In the genomic region with DNA sequence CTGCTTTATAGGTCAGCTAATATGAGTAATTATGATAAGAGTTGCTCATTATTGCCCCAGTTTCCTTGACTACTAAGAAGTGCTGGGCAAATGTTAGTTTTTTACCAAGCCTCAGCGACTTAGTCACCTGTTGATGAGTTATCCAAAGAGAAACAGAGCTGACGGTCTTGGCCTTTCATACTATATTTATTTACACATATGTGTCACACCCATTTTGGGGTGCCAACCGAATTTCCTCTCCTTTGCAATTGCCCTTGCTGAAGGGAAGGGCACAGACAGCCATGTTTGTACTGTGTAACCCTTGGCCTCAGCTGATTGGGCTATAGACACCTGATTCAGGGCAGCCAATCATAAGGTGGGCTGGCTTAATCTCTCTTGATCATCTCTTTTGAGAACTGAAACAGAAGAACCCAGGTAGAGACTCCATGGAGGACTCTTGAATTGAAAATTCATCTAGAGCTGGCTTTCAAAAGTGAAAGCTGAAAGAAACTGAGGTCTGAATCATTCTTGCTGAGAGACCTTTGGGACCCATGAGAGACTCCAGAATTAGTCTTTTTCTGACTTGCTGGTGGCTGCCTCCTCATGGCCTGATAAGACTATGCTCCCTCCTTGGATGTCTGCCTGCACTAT, we compare ENCODE assay signal across 9 cellular contexts.
A peak's percentile ranks its signal among the peaks of the same experiment; 100 is the strongest.
DNase-seq lines count a peak whose midpoint lies in the region; ATAC-seq, FAIRE-seq and TF ChIP-seq lines count a peak whose summit lies in the region.
"Had no signal": no experiment of that assay in that cellular context is flagged by ENCODE, and none has a peak within 500 bp of the region (broad histone marks: within the 10 kb centered on the region; RNA-seq: fewer than 3 reads in every experiment).

No MANE protein-coding gene starts in this region.

- H3K79me2 ChIP-seq in HCT116 (ENCODE audit: insufficient read depth, low read length), result no peaks in the 10 kb centered on the region

- RAD21 ChIA-PET in HCT116 (lab: Charles Lee; ENCODE audit: low non-redundant PET in 1 of 2, low total read pairs in 2 of 2, uncharacterized antibody in 2 of 2, unreplicated experiment in 2 of 2), result no interaction called here

- H3K4me3 ChIP-seq in HCT116 (replicated peaks in 1 of 2; ENCODE audit: low read depth in 1 of 2, low read length in 2 of 2), result no peak overlapping the region

- no TSS peak for BruUV-seq in HCT116 (replicated peaks; lab: Mats Ljungman, UMichigan)

- FAIRE-seq in GM12891 (lab: Jason Lieb, UNC), result peak; percentile 87

- DNase-seq in GM12891 (ENCODE audit: insufficient read length, low spot score), result no peak
- no peak for DNase-seq in HCT116 (ENCODE audit: low read depth, low spot score)
- peak; percentile 35 for DNase-seq in OCI-M1 (lab: John Stamatoyannopoulos, UW)
- peak; percentile 44 to 71 for DNase-seq in left colon
- no peak for DNase-seq in midbrain (lab: John Stamatoyannopoulos, UW)
- DNase-seq in inferior parietal cortex (ENCODE audit: extremely low spot score), result no peak
- DNase-seq in SIG-M5 (lab: John Stamatoyannopoulos, UW), result no peak
- DNase-seq in NOMO-1 treated with dmso at 0.1 percent for 144 hours (lab: John Stamatoyannopoulos, UW; ENCODE audit: unreplicated experiment), result no peak

- no peak; the same call in 1 of the 2 replicates for ATAC-seq in HCT116
- peak; percentile 93 for ATAC-seq in left colon
- ATAC-seq: SK-N-SH treated with all-trans-retinoic acid at 6 μM for 48 hours had no signal

- H3K36me3 ChIP-seq in HCT116 (ENCODE audit: control insufficient read depth in 1 of 2, insufficient read depth in 2 of 2, low read length in 2 of 2), result no peaks in the 10 kb centered on the region

- H4K20me1 ChIP-seq in HCT116 (ENCODE audit: insufficient read depth), result no peaks in the 10 kb centered on the region

- no peak overlapping the region for H3K9ac ChIP-seq in HCT116 (ENCODE audit: low read length)

- no peak for TF ChIP-seq POLR2A in GM12891 (IDR thresholded peaks at IDR 0.05; ENCODE audit: low read depth, low read length)
- no peak for TF ChIP-seq POLR2A in HCT116 (IDR thresholded peaks at IDR 0.05; ENCODE audit: borderline replicate concordance, extremely low read depth, insufficient read depth, insufficient read length)

- intact Hi-C loops in HCT116 (cut with micrococcal nuclease) (no loop called here), left colon (cut with DNase I, micrococcal nuclease) (loop anchor here in 1 of 2 donors (10.0 kb wide), 1 partner anchor 114 kb away; the partner anchor contains the start of gene RPS6KA3)

- no peaks in the 10 kb centered on the region for H3K9me2 ChIP-seq in HCT116 (ENCODE audit: insufficient read depth)

- CTCF ChIA-PET in HCT116 (lab: Charles Lee), result no interaction called here

- POLR2A ChIA-PET in HCT116 (lab: Charles Lee), result interaction anchor here (0.6 kb wide), 1 partner anchor 1751 kb away, joined by 4 read pairs; no protein-coding TSS in a partner anchor

- no peak for TF ChIP-seq CTCF in HCT116 (IDR thresholded peaks at IDR 0.05 in 2 of 3, conservative IDR thresholded peaks at IDR 0.05 in 1 of 3; ENCODE audit: borderline replicate concordance in 1 of 3, insufficient read depth in 1 of 3, low read depth in 2 of 3, low read length in 2 of 3)

- H3K9me3 ChIP-seq in HCT116 (ENCODE audit: control insufficient read depth in 1 of 2, insufficient read depth in 1 of 2, low read depth in 1 of 2, low read length in 2 of 2), result no peaks in the 10 kb centered on the region

- no peak overlapping the region for H2AFZ ChIP-seq in HCT116 (ENCODE audit: low read depth, low read length, poor library complexity, severe bottlenecking)

- H3K4me1 ChIP-seq in HCT116 (ENCODE audit: control insufficient read depth in 1 of 2, insufficient read depth in 2 of 2, low read length in 2 of 2), result no peaks in the 10 kb centered on the region

- no peaks in the 10 kb centered on the region for H3K27me3 ChIP-seq in HCT116 (ENCODE audit: insufficient read depth, low read length)

- TF ChIP-seq RAD21 in HCT116 (IDR thresholded peaks at IDR 0.05; ENCODE audit: low read depth), result no peak

- no peak overlapping the region for H3K27ac ChIP-seq in HCT116 (ENCODE audit: low read depth, low read length)

- no peak overlapping the region for H3K4me2 ChIP-seq in HCT116 (ENCODE audit: low read length)

TF ChIP-seq in GM12891, 5 proteins besides CTCF, POLR2A, EP300 and RAD21:
- TF ChIP-seq POU2F2 (IDR thresholded peaks at IDR 0.05; ENCODE audit: low read depth, low read length) (no peak), SPI1 (IDR thresholded peaks at IDR 0.05; ENCODE audit: low read depth, low read length) (peak; percentile 20; the same call in 1 of the 2 replicates)

TF ChIP-seq in HCT116, 20 proteins besides CTCF, POLR2A, EP300 and RAD21:
- TF ChIP-seq SP1 (IDR thresholded peaks at IDR 0.05; ENCODE audit: low read depth), result peak; percentile 13; the same call in 1 of the 2 replicates
- TF ChIP-seq ZNF274 (IDR thresholded peaks at IDR 0.05; ENCODE audit: low read depth, low read length), result no peak

Comparison
In these comparisons a context has a peak if more than half of its experiments do, and no peak if none do; other contexts are left out.
1. DNase-seq: peak in OCI-M1 (single experiment) and left colon (2 of 2); none in GM12891 (single experiment), HCT116 (single experiment), midbrain (single experiment), inferior parietal cortex (single experiment), SIG-M5 (single experiment) and NOMO-1 treated with dmso at 0.1 percent for 144 hours (single experiment).